Comparison of ENCODE assay signal across 15 cellular contexts in the genomic region with DNA sequence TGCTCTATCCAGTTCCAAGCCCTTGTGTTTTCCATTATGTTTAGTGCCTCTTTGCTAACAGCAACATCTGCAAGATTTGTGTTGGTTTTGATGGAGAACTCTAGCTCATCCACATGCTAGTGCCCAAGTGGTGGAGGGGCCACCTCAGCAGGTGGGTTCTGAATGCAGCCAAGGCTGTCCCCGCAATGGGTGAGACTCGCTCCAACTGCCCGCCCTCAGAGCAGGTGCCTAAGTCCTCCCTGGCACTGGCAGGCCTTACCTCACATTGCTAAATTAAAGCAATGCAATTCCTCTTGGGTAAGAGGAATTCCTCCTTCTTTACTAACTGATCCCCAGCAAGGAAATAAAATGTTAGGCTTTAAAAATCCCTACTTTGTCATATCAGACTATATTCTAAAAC.
DNase-seq lines count a peak whose midpoint lies in the region; ATAC-seq and TF ChIP-seq lines count a peak whose summit lies in the region.
"Had no signal": no experiment of that assay in that cellular context is flagged by ENCODE, and none has a peak within 500 bp of the region (broad histone marks: within the 10 kb centered on the region; RNA-seq: fewer than 3 reads in every experiment).

No MANE protein-coding gene starts in this region.

- RAD21 ChIA-PET in HCT116 (lab: Charles Lee; ENCODE audit: low non-redundant PET in 1 of 2, low total read pairs in 2 of 2, uncharacterized antibody in 2 of 2, unreplicated experiment in 2 of 2), result no interaction called here

- DNase-seq in HCT116 (ENCODE audit: low read depth, low spot score) (no peak), ecto neural progenitor cell (ENCODE audit: low spot score) (peak; percentile 30), myocyte (ENCODE audit: low read depth) (peak; percentile 48), ascending aorta (ENCODE audit: low spot score in 2 of 2) (no peak)
- DNase-seq: BE2C; Caco-2; CD8-positive, alpha-beta memory T cell; IMR-90; KBM-7 had no signal

- CTCF ChIA-PET in HCT116 (lab: Charles Lee), result no interaction called here

- H4K20me1 ChIP-seq in BLaER1 (peaks cover 7% of the 10 kb centered on the region; the same call in 1 of the 2 replicates), HCT116 (ENCODE audit: insufficient read depth) (no peaks in the 10 kb centered on the region)

- no peaks in the 10 kb centered on the region for H3K79me2 ChIP-seq in HCT116 (ENCODE audit: insufficient read depth, low read length)

- TF ChIP-seq POLR2A in HCT116 (IDR thresholded peaks at IDR 0.05; ENCODE audit: borderline replicate concordance, extremely low read depth, insufficient read depth, insufficient read length), result no peak

- TF ChIP-seq CTCF in HCT116 (IDR thresholded peaks at IDR 0.05 in 2 of 3, conservative IDR thresholded peaks at IDR 0.05 in 1 of 3; ENCODE audit: borderline replicate concordance in 1 of 3, insufficient read depth in 1 of 3, low read depth in 2 of 3, low read length in 2 of 3) (no peak), ascending aorta (IDR thresholded peaks at IDR 0.05) (no peak)

- H3K9me3 ChIP-seq in BLaER1 (peaks cover 3% of the 10 kb centered on the region; the same call in 1 of the 2 replicates), HCT116 (ENCODE audit: control insufficient read depth in 1 of 2, insufficient read depth in 1 of 2, low read depth in 1 of 2, low read length in 2 of 2) (no peaks in the 10 kb centered on the region), ascending aorta (no peaks in the 10 kb centered on the region)
- H3K9me3 ChIP-seq: A549, BE2C, Caco-2, HAP-1 had no signal

- H3K9ac ChIP-seq in BLaER1 (no peak overlapping the region), HCT116 (ENCODE audit: low read length) (no peak overlapping the region)

- TF ChIP-seq RAD21 in HCT116 (IDR thresholded peaks at IDR 0.05; ENCODE audit: low read depth), result no peak

- POLR2A ChIA-PET in HCT116 (lab: Charles Lee), result no interaction called here

- no peak overlapping the region for H2AFZ ChIP-seq in HCT116 (ENCODE audit: low read depth, low read length, poor library complexity, severe bottlenecking)

- H3K4me1 ChIP-seq in BLaER1 (peaks cover 54% of the 10 kb centered on the region), HCT116 (ENCODE audit: control insufficient read depth in 1 of 2, insufficient read depth in 2 of 2, low read length in 2 of 2) (no peaks in the 10 kb centered on the region), ascending aorta (no peaks in the 10 kb centered on the region)
- H3K4me1 ChIP-seq: A549, BE2C, Caco-2, HAP-1 had no signal

- H3K4me3 ChIP-seq in BLaER1 (no peak overlapping the region), HCT116 (replicated peaks in 1 of 2; ENCODE audit: low read depth in 1 of 2, low read length in 2 of 2) (no peak overlapping the region), ascending aorta (no peak overlapping the region)
- H3K4me3 ChIP-seq: A549, GM12878, HAP-1 had no signal

- TSS peak; percentile 25 for BruUV-seq in HCT116 (replicated peaks; lab: Mats Ljungman, UMichigan)

- H3K27ac ChIP-seq in BLaER1, result no peak overlapping the region; the same call in 1 of the 2 replicates
- H3K27ac ChIP-seq in HCT116 (ENCODE audit: low read depth, low read length), result no peak overlapping the region
- no peak overlapping the region for H3K27ac ChIP-seq in ascending aorta
- H3K27ac ChIP-seq: A549 had no signal

- ATAC-seq in HCT116 (no peak), HG03025 (IDR thresholded peaks at IDR 0.05; ENCODE audit: low FRiP score, unreplicated experiment) (no peak), HG03342 (IDR thresholded peaks at IDR 0.05; ENCODE audit: unreplicated experiment) (no peak)
- ATAC-seq: GM12878 had no signal

- H3K36me3 ChIP-seq in BLaER1, result peaks cover 44% of the 10 kb centered on the region
- H3K36me3 ChIP-seq in HCT116 (ENCODE audit: control insufficient read depth in 1 of 2, insufficient read depth in 2 of 2, low read length in 2 of 2), result peaks cover 2 to 10% of the 10 kb centered on the region in 2 experiments; a peak in 2 of 4 replicates
- H3K36me3 ChIP-seq in ascending aorta, result peaks cover 15 to 29% of the 10 kb centered on the region in 2 donors

- no peaks in the 10 kb centered on the region for H3K9me2 ChIP-seq in HCT116 (ENCODE audit: insufficient read depth)

- H3K27me3 ChIP-seq in BLaER1 (no peaks in the 10 kb centered on the region), HCT116 (ENCODE audit: insufficient read depth, low read length) (no peaks in the 10 kb centered on the region), ascending aorta (no peaks in the 10 kb centered on the region)
- H3K27me3 ChIP-seq: BE2C had no signal

- intact Hi-C loops in HCT116 (cut with micrococcal nuclease), result no loop called here
- intact Hi-C loops in ascending aorta (cut with DNase I), result no loop called here

- H3K4me2 ChIP-seq in BLaER1, result peak overlapping the region; percentile 91
- no peak overlapping the region for H3K4me2 ChIP-seq in HCT116 (ENCODE audit: low read length)
- H3K4me2 ChIP-seq: A549 had no signal

TF ChIP-seq in HCT116, 20 proteins besides CTCF, POLR2A, EP300 and RAD21:
- TF ChIP-seq CBX3 (IDR thresholded peaks at IDR 0.05; ENCODE audit: low read depth) (no peak), JUND (IDR thresholded peaks at IDR 0.05) (no peak), SRF (IDR thresholded peaks at IDR 0.05; ENCODE audit: low read depth) (no peak), TCF7L2 (IDR thresholded peaks at IDR 0.05; ENCODE audit: borderline replicate concordance, extremely low read depth, insufficient read depth, insufficient read length) (no peak), YY1 (IDR thresholded peaks at IDR 0.05; ENCODE audit: extremely low read depth, insufficient replicate concordance, low read depth, low read length) (no peak), ELF1 (IDR thresholded peaks at IDR 0.05; ENCODE audit: borderline replicate concordance, low read depth) (no peak), CEBPB (IDR thresholded peaks at IDR 0.05; ENCODE audit: low read depth) (no peak), ZFX (IDR thresholded peaks at IDR 0.05) (no peak), EZH2phosphoT487 (IDR thresholded peaks at IDR 0.05; ENCODE audit: borderline replicate concordance) (no peak), ZNF274 (IDR thresholded peaks at IDR 0.05; ENCODE audit: low read depth, low read length) (no peak), SP1 (IDR thresholded peaks at IDR 0.05; ENCODE audit: low read depth) (no peak), SIN3A (IDR thresholded peaks at IDR 0.05; ENCODE audit: low read depth) (no peak), MAX (IDR thresholded peaks at IDR 0.05) (no peak), FOSL1 (IDR thresholded peaks at IDR 0.05; ENCODE audit: low read depth) (no peak), POLR2AphosphoS5 (IDR thresholded peaks at IDR 0.05; ENCODE audit: low read depth, low read length) (no peak)
- TF ChIP-seq, protein P1, sequence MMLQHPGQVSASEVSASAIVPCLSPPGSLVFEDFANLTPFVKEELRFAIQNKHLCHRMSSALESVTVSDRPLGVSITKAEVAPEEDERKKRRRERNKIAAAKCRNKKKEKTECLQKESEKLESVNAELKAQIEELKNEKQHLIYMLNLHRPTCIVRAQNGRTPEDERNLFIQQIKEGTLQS (IDR thresholded peaks at IDR 0.05), result no peak
- TF ChIP-seq, protein P2, sequence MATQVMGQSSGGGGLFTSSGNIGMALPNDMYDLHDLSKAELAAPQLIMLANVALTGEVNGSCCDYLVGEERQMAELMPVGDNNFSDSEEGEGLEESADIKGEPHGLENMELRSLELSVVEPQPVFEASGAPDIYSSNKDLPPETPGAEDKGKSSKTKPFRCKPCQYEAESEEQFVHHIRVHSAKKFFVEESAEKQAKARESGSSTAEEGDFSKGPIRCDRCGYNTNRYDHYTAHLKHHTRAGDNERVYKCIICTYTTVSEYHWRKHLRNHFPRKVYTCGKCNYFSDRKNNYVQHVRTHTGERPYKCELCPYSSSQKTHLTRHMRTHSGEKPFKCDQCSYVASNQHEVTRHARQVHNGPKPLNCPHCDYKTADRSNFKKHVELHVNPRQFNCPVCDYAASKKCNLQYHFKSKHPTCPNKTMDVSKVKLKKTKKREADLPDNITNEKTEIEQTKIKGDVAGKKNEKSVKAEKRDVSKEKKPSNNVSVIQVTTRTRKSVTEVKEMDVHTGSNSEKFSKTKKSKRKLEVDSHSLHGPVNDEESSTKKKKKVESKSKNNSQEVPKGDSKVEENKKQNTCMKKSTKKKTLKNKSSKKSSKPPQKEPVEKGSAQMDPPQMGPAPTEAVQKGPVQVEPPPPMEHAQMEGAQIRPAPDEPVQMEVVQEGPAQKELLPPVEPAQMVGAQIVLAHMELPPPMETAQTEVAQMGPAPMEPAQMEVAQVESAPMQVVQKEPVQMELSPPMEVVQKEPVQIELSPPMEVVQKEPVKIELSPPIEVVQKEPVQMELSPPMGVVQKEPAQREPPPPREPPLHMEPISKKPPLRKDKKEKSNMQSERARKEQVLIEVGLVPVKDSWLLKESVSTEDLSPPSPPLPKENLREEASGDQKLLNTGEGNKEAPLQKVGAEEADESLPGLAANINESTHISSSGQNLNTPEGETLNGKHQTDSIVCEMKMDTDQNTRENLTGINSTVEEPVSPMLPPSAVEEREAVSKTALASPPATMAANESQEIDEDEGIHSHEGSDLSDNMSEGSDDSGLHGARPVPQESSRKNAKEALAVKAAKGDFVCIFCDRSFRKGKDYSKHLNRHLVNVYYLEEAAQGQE (IDR thresholded peaks at IDR 0.05; ENCODE audit: low read depth), result no peak
- TF ChIP-seq, protein P3, sequence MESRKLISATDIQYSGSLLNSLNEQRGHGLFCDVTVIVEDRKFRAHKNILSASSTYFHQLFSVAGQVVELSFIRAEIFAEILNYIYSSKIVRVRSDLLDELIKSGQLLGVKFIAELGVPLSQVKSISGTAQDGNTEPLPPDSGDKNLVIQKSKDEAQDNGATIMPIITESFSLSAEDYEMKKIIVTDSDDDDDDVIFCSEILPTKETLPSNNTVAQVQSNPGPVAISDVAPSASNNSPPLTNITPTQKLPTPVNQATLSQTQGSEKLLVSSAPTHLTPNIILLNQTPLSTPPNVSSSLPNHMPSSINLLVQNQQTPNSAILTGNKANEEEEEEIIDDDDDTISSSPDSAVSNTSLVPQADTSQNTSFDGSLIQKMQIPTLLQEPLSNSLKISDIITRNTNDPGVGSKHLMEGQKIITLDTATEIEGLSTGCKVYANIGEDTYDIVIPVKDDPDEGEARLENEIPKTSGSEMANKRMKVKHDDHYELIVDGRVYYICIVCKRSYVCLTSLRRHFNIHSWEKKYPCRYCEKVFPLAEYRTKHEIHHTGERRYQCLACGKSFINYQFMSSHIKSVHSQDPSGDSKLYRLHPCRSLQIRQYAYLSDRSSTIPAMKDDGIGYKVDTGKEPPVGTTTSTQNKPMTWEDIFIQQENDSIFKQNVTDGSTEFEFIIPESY (IDR thresholded peaks at IDR 0.05; ENCODE audit: extremely low read depth, insufficient replicate concordance, low read length), result no peak

Comparison
In these comparisons a context has a peak if more than half of its experiments do, and no peak if none do; other contexts are left out.
1. DNase-seq: peak in ecto neural progenitor cell (single experiment) and myocyte (single experiment); none in HCT116 (single experiment) and ascending aorta (0 of 2).